15 cellular contexts compared by ENCODE assay signal in the genomic region with DNA sequence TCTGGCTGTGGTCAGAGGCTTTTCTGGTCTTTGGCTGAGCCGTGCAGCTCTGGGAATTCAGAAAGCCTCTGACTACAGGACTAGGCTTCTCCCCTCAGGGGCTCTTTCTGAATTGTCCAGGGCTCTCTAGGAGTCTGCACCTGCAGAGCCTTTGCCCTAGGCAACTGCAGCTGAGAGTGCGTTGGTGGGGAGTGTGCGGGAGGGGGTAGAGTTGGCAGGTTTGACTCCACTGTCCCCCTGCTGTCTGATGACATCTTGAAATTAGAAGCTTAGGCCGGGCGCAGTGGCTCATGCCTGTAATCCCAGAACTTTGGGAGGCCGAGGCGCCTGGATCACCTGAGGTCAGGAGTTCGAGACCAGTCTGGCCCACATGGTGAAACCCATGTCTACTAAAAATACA.
"Had no signal": no experiment of that assay in that cellular context is flagged by ENCODE, and none has a peak within 500 bp of the region (broad histone marks: within the 10 kb centered on the region; RNA-seq: fewer than 3 reads in every experiment).

No MANE protein-coding gene starts in this region.

- H3K4me1 ChIP-seq: heart right ventricle had no signal

- DNase-seq: activated CD4-positive, alpha-beta memory T cell treated with anti-CD3 and anti-CD28 coated beads, Interleukin-2, amount 10 ng/mL, durations not matched to agents 7 days and 5 days; activated CD4-positive, alpha-beta T cell treated with anti-CD3 and anti-CD28 coated beads for 48 hours; activated CD4-positive, CD25-positive, alpha-beta regulatory T cell; activated naive CD4-positive, alpha-beta T cell treated with Interleukin-2 at 50 U/mL for 16 hours; activated naive CD8-positive, alpha-beta T cell treated with anti-CD3 and anti-CD28 coated beads, Interleukin-2, amount 10 ng/mL, durations not matched to agents 7 days and 5 days; activated T-cell treated with anti-CD3 and anti-CD28 coated beads, Interleukin-2, amount 50 U/mL, for 24 hours; amygdala; dermis blood vessel endothelial cell; effector memory CD4-positive, alpha-beta T cell; esophagus squamous epithelium; heart right ventricle; immature natural killer cell; stimulated activated naive CD8-positive, alpha-beta T cell treated with anti-CD3 and anti-CD28 coated beads, Interleukin-15, amount 100 ng/mL, for 72 hours had no signal

- H3K9me3 ChIP-seq: esophagus squamous epithelium, suprapubic skin had no signal

- H3K27me3 ChIP-seq: cardiac muscle cell, esophagus squamous epithelium, heart right ventricle, suprapubic skin had no signal

- H3K36me3 ChIP-seq: cardiac muscle cell had no signal

- H3K27ac ChIP-seq: cardiac muscle cell, esophagus squamous epithelium, heart right ventricle, suprapubic skin had no signal

- H3K4me3 ChIP-seq: cardiac muscle cell, esophagus squamous epithelium, heart right ventricle, suprapubic skin had no signal

- ATAC-seq: heart right ventricle; stimulated activated naive CD8-positive, alpha-beta T cell treated with anti-CD3 and anti-CD28 coated beads, Interleukin-15, amount 100 ng/mL, for 72 hours had no signal
